8 cellular contexts compared by ENCODE assay signal in genomic region chr1:169604781-169605560, GRCh38.
DNase-seq lines count a peak whose midpoint lies in the region; ATAC-seq lines count a peak whose summit lies in the region.

No MANE protein-coding gene starts in this region.

- no peaks in the 10 kb centered on the region for H3K27me3 Mint-ChIP-seq in T-helper 2 cell treated with Interferon-gamma antibody and Interleukin-4, amounts not matched to agents 5 μg/mL and 100 μg/mL, for 36 hours (ENCODE audit: low read depth)
- no peaks in the 10 kb centered on the region for H3K27me3 Mint-ChIP-seq in stimulated activated naive CD8-positive, alpha-beta T cell treated with anti-CD3 and anti-CD28 coated beads, Interleukin-15, amount 100 ng/mL, for 72 hours

- H3K9me3 Mint-ChIP-seq in T-helper 2 cell treated with Interferon-gamma antibody and Interleukin-4, amounts not matched to agents 5 μg/mL and 100 μg/mL, for 36 hours: peaks cover 5% of the 10 kb centered on the region
- H3K9me3 Mint-ChIP-seq in stimulated activated naive CD8-positive, alpha-beta T cell treated with anti-CD3 and anti-CD28 coated beads, Interleukin-15, amount 100 ng/mL, for 72 hours: peaks cover 4 to 7% of the 10 kb centered on the region in 2 donors

- H3K4me1 Mint-ChIP-seq in T-helper 2 cell treated with Interferon-gamma antibody and Interleukin-4, amounts not matched to agents 5 μg/mL and 100 μg/mL, for 36 hours (ENCODE audit: low read depth): peaks cover 47% of the 10 kb centered on the region
- peaks cover 66% of the 10 kb centered on the region for H3K4me1 Mint-ChIP-seq in stimulated activated naive CD8-positive, alpha-beta T cell treated with anti-CD3 and anti-CD28 coated beads, Interleukin-15, amount 100 ng/mL, for 72 hours

- peak; percentile 47 for DNase-seq in activated gamma-delta T cell treated with Interleukin-2 at 50 U/mL for 16 hours
- no peak for DNase-seq in activated gamma-delta T cell (lab: John Stamatoyannopoulos, UW)
- DNase-seq in T-helper 2 cell treated with Interferon-gamma antibody and Interleukin-4, amounts not matched to agents 5 μg/mL and 100 μg/mL, for 36 hours (ENCODE audit: low spot score): peak; percentile 46
- DNase-seq in central memory CD4-positive, alpha-beta T cell: peak; percentile 80
- DNase-seq in stimulated activated naive CD8-positive, alpha-beta T cell treated with anti-CD3 and anti-CD28 coated beads, Interleukin-15, amount 100 ng/mL, for 72 hours: peak; percentile 30 to 79
- no peak for DNase-seq in NCI-H526 treated with DMSO at 0.1 percent for 48 hours (lab: John Stamatoyannopoulos, UW)

- H3K36me3 Mint-ChIP-seq in T-helper 2 cell treated with Interferon-gamma antibody and Interleukin-4, amounts not matched to agents 5 μg/mL and 100 μg/mL, for 36 hours (ENCODE audit: low read depth): peaks cover 5% of the 10 kb centered on the region

- H3K27ac Mint-ChIP-seq in T-helper 2 cell treated with Interferon-gamma antibody and Interleukin-4, amounts not matched to agents 5 μg/mL and 100 μg/mL, for 36 hours: peak overlapping the region; percentile 85
- H3K27ac Mint-ChIP-seq in stimulated activated naive CD8-positive, alpha-beta T cell treated with anti-CD3 and anti-CD28 coated beads, Interleukin-15, amount 100 ng/mL, for 72 hours: peak overlapping the region; percentile 66 to 94

- H3K4me3 Mint-ChIP-seq in T-helper 2 cell treated with Interferon-gamma antibody and Interleukin-4, amounts not matched to agents 5 μg/mL and 100 μg/mL, for 36 hours: peak overlapping the region; percentile 44
- H3K4me3 Mint-ChIP-seq in stimulated activated naive CD8-positive, alpha-beta T cell treated with anti-CD3 and anti-CD28 coated beads, Interleukin-15, amount 100 ng/mL, for 72 hours: peak overlapping the region; percentile 43 to 56

- peak; percentile 94 for ATAC-seq in stimulated activated naive CD8-positive, alpha-beta T cell treated with anti-CD3 and anti-CD28 coated beads, Interleukin-15, amount 100 ng/mL, for 72 hours
- ATAC-seq in HG02571 (IDR thresholded peaks at IDR 0.05; ENCODE audit: unreplicated experiment): no peak
- ATAC-seq in HG03521 (IDR thresholded peaks at IDR 0.05; ENCODE audit: unreplicated experiment): no peak

Comparison
In these comparisons a context has a peak if more than half of its experiments do, and no peak if none do; other contexts are left out.
1. DNase-seq: peak in activated gamma-delta T cell treated with Interleukin-2 at 50 U/mL for 16 hours (single experiment), T-helper 2 cell treated with Interferon-gamma antibody and Interleukin-4, amounts not matched to agents 5 μg/mL and 100 μg/mL, for 36 hours (single experiment), central memory CD4-positive, alpha-beta T cell (single experiment) and stimulated activated naive CD8-positive, alpha-beta T cell treated with anti-CD3 and anti-CD28 coated beads, Interleukin-15, amount 100 ng/mL, for 72 hours (2 of 2); none in activated gamma-delta T cell (single experiment) and NCI-H526 treated with DMSO at 0.1 percent for 48 hours (single experiment).